In genomic region chrX:153901753-153902140, GRCh38 we compare ENCODE assay signal across 12 cellular contexts. TPM values are rescaled to one million over a fixed set of nuclear protein-coding genes. Genes with fewer than 3 reads are reported as not detected.
DNase-seq lines count a peak whose midpoint lies in the region; ATAC-seq and TF ChIP-seq lines count a peak whose summit lies in the region.
"Had no signal": no experiment of that assay in that cellular context is flagged by ENCODE, and none has a peak within 500 bp of the region (broad histone marks: within the 10 kb centered on the region; RNA-seq: fewer than 3 reads in every experiment).

No MANE protein-coding gene starts in this region.

- ATAC-seq in T-helper 17 cell (no peak), HG03139 (IDR thresholded peaks at IDR 0.05; ENCODE audit: unreplicated experiment) (no peak), left lung (no peak)
- ATAC-seq in naive thymus-derived CD4-positive, alpha-beta T cell: no peak

- no peak overlapping the region for H3K27ac ChIP-seq in naive thymus-derived CD4-positive, alpha-beta T cell (ENCODE audit: low read depth, low read length)
- H3K27ac ChIP-seq in left lung: no peak overlapping the region
- H3K27ac ChIP-seq: SJCRH30 had no signal

- no peak for TF ChIP-seq CTCF in left lung (IDR thresholded peaks at IDR 0.05)

- no peak overlapping the region for H3K4me3 ChIP-seq in naive thymus-derived CD4-positive, alpha-beta T cell (ENCODE audit: low read length)
- H3K4me3 ChIP-seq in left lung: no peak overlapping the region

- H3K36me3 ChIP-seq in naive thymus-derived CD4-positive, alpha-beta T cell (ENCODE audit: control insufficient read depth in 2 of 3, insufficient read depth in 3 of 3, low read length in 3 of 3): no peaks in the 10 kb centered on the region
- H3K36me3 ChIP-seq in left lung: no peaks in the 10 kb centered on the region
- H3K36me3 ChIP-seq: SJCRH30 had no signal

- intact Hi-C loops in naive thymus-derived CD4-positive, alpha-beta T cell (cut with micrococcal nuclease): loop anchor here in 1 of 2 donors (2.0 to 5.0 kb wide), 3 partner anchors 84 to 139 kb away; partner anchors contain the start of genes IDH3G, PLXNB3 and SSR4
- intact Hi-C loops in left lung (cut with DNase I): no loop called here

- no peaks in the 10 kb centered on the region for H3K27me3 ChIP-seq in naive thymus-derived CD4-positive, alpha-beta T cell (ENCODE audit: control insufficient read depth in 2 of 2, insufficient read depth in 2 of 2, low read length in 2 of 2)
- H3K27me3 ChIP-seq in left lung: no peaks in the 10 kb centered on the region
- H3K27me3 ChIP-seq: SJCRH30 had no signal

- peak; percentile 8 for DNase-seq in NCI-H2227 treated with DMSO at 0.1 percent for 48 hours (lab: John Stamatoyannopoulos, UW)
- no peak for DNase-seq in NCI-H2227 (lab: John Stamatoyannopoulos, UW; ENCODE audit: unreplicated experiment)
- peak; percentile 1 for DNase-seq in ELF-1 (ENCODE audit: low read depth, low spot score)
- DNase-seq in T-helper 17 cell: no peak
- DNase-seq in naive thymus-derived CD4-positive, alpha-beta T cell: no peak
- DNase-seq in left lung: no peak
- no peak for DNase-seq in 8988T
- DNase-seq: activated CD4-positive, alpha-beta T cell treated with anti-CD3 and anti-CD28 coated beads for 4 hours; SJCRH30 had no signal

- peaks cover 0 to 6% (median 0%) of the 10 kb centered on the region in 11 donors for H3K9me3 Mint-ChIP-seq in naive thymus-derived CD4-positive, alpha-beta T cell

- no peaks in the 10 kb centered on the region for H3K27me3 Mint-ChIP-seq in T-helper 17 cell
- peaks cover 0 to 5% (median 0%) of the 10 kb centered on the region in 5 donors for H3K27me3 Mint-ChIP-seq in naive thymus-derived CD4-positive, alpha-beta T cell

- H3K4me1 ChIP-seq in naive thymus-derived CD4-positive, alpha-beta T cell (ENCODE audit: control insufficient read depth in 2 of 2, insufficient read depth in 2 of 2, low read length in 2 of 2): peaks cover 25 to 29% of the 10 kb centered on the region in 2 donors
- peaks cover 0 to 32% of the 10 kb centered on the region in 2 donors for H3K4me1 ChIP-seq in left lung

- no peak overlapping the region for H3K27ac Mint-ChIP-seq in T-helper 17 cell
- H3K27ac Mint-ChIP-seq in naive thymus-derived CD4-positive, alpha-beta T cell: peak overlapping the region in 7 of 9 donors; percentile 33 to 74 (median 62)

- H3K9me3 ChIP-seq in T-helper 17 cell (ENCODE audit: control insufficient read depth, low read length, poor library complexity, severe bottlenecking) (no peaks in the 10 kb centered on the region), left lung (no peaks in the 10 kb centered on the region)
- no peaks in the 10 kb centered on the region for H3K9me3 ChIP-seq in naive thymus-derived CD4-positive, alpha-beta T cell (ENCODE audit: control insufficient read depth in 2 of 3, low read length in 3 of 3)
- H3K9me3 ChIP-seq: SJCRH30 had no signal

- POLR2A ChIA-PET in naive thymus-derived CD4-positive, alpha-beta T cell (lab: Charles Lee): no interaction called here

- peaks cover 26% of the 10 kb centered on the region for H3K4me1 Mint-ChIP-seq in T-helper 17 cell
- peaks cover 16 to 48% (median 37%) of the 10 kb centered on the region in 7 donors for H3K4me1 Mint-ChIP-seq in naive thymus-derived CD4-positive, alpha-beta T cell

- H3K36me3 Mint-ChIP-seq in T-helper 17 cell (ENCODE audit: low read depth): no peaks in the 10 kb centered on the region
- peaks cover 0 to 2% (median 0%) of the 10 kb centered on the region in 5 donors for H3K36me3 Mint-ChIP-seq in naive thymus-derived CD4-positive, alpha-beta T cell

- H3K4me3 Mint-ChIP-seq in T-helper 17 cell: peak overlapping the region; percentile 68
- H3K4me3 Mint-ChIP-seq in naive thymus-derived CD4-positive, alpha-beta T cell: peak overlapping the region; percentile 13 to 84 (median 64)

- CTCF ChIA-PET in naive thymus-derived CD4-positive, alpha-beta T cell (lab: Charles Lee): no interaction called here

RNA-seq across cellular contexts. Expression of gene AVPR2, which starts 2.7 kb away (rescaled TPM):
- not detected for total RNA-seq in T-helper 17 cell
- total RNA-seq in naive thymus-derived CD4-positive, alpha-beta T cell: under 1 TPM in 1 of 5 experiments, not detected in 4; 0.29 TPM
- polyA plus RNA-seq in naive thymus-derived CD4-positive, alpha-beta T cell: not detected
- total RNA-seq in left lung: 1 to 10 TPM in 1 of 2 donors, under 1 TPM in 1; 0.87 to 1.3 TPM
- total RNA-seq: HT1080, pulmonary artery endothelial cell, SJCRH30 had no signal

RNA-seq across cellular contexts. Expression of gene L1CAM, which starts 15.8 kb away (rescaled TPM):
- total RNA-seq in T-helper 17 cell: 1 to 10 TPM; 2.3 to 3.9 TPM
- total RNA-seq in naive thymus-derived CD4-positive, alpha-beta T cell: 1 to 10 TPM in 3 of 5 experiments, under 1 TPM in 1, not detected in 1; 0.81 to 9.2 (median 1.3) TPM
- polyA plus RNA-seq in naive thymus-derived CD4-positive, alpha-beta T cell: under 1 TPM in 1 of 2 donors, not detected in 1; 0.16 TPM
- under 1 TPM; 0.55 to 0.86 TPM for total RNA-seq in left lung

RNA-seq across cellular contexts. Expression of gene ARHGAP4, which starts 24.3 kb away (rescaled TPM):
- total RNA-seq in T-helper 17 cell (100 to 1,000 TPM; 374 to 404 TPM), left lung (10 to 100 TPM; 35.6 to 96.2 TPM)
- 100 to 1,000 TPM; 310 to 439 (median 377) TPM for total RNA-seq in naive thymus-derived CD4-positive, alpha-beta T cell
- polyA plus RNA-seq in naive thymus-derived CD4-positive, alpha-beta T cell: 100 to 1,000 TPM in 1 of 2 donors, 10 to 100 TPM in 1; 82.5 to 147 TPM

RNA-seq across cellular contexts. Expression of gene NAA10, which starts 33.1 kb away (rescaled TPM):
- 10 to 100 TPM; 42.8 to 48.5 TPM for total RNA-seq in T-helper 17 cell
- 10 to 100 TPM; 45.2 to 79.7 (median 75.6) TPM for total RNA-seq in naive thymus-derived CD4-positive, alpha-beta T cell
- polyA plus RNA-seq in naive thymus-derived CD4-positive, alpha-beta T cell: 10 to 100 TPM; 37.6 to 47.2 TPM
- total RNA-seq in left lung: 100 to 1,000 TPM in 1 of 2 donors, 10 to 100 TPM in 1; 87.5 to 105 TPM

RNA-seq across cellular contexts. Expression of gene RENBP, which starts 42.7 kb away (rescaled TPM):
- 10 to 100 TPM in 1 of 2 donors, 1 to 10 TPM in 1; 8.8 to 11.5 TPM for total RNA-seq in T-helper 17 cell
- 10 to 100 TPM; 14.8 to 32.7 (median 27.7) TPM for total RNA-seq in naive thymus-derived CD4-positive, alpha-beta T cell
- 1 to 10 TPM in 1 of 2 donors, under 1 TPM in 1; 0.47 to 1.3 TPM for polyA plus RNA-seq in naive thymus-derived CD4-positive, alpha-beta T cell
- total RNA-seq in left lung: 10 to 100 TPM; 44.7 to 62.1 TPM

Comparison
In these comparisons a context has a peak if more than half of its experiments do, and no peak if none do; other contexts are left out.
1. DNase-seq: peak in NCI-H2227 treated with DMSO at 0.1 percent for 48 hours (single experiment) and ELF-1 (single experiment); none in NCI-H2227 (single experiment), T-helper 17 cell (0 of 3), naive thymus-derived CD4-positive, alpha-beta T cell (0 of 9), left lung (0 of 2) and 8988T (single experiment).